14 cellular contexts compared by ENCODE assay signal in genomic region chr6:31765910-31766794, GRCh38. TPM values are rescaled to one million over a fixed set of nuclear protein-coding genes. Genes with fewer than 3 reads are reported as not detected.
DNase-seq lines count a peak whose midpoint lies in the region; ATAC-seq and TF ChIP-seq lines count a peak whose summit lies in the region.
"Had no signal": no experiment of that assay in that cellular context is flagged by ENCODE, and none has a peak within 500 bp of the region (broad histone marks: within the 10 kb centered on the region; RNA-seq: fewer than 3 reads in every experiment).

No MANE protein-coding gene starts in this region.

- H3K9ac ChIP-seq in SK-N-SH: no peak overlapping the region

- no peak for TF ChIP-seq EP300 in SK-N-SH (IDR thresholded peaks at IDR 0.05; ENCODE audit: borderline replicate concordance in 1 of 2, low read depth in 1 of 2, low read length in 1 of 2)

- H3K4me3 ChIP-seq in BJ (ENCODE audit: low read depth, low read length) (peak overlapping the region; percentile 30), SK-N-SH (ENCODE audit: low read depth in 2 of 2, low read length in 1 of 2) (peak overlapping the region in 1 of 2 experiments; percentile 29; a peak in 1 of 4 replicates), psoas muscle (peak overlapping the region; percentile 28), gastrocnemius medialis (no peak overlapping the region)

- TF ChIP-seq CTCF in BJ (IDR thresholded peaks at IDR 0.05; ENCODE audit: insufficient read depth, low read depth, low read length) (0 out of 2 replicates have a peak, but pooled peaks have one; percentile 5), SK-N-SH (IDR thresholded peaks at IDR 0.05) (no peak), psoas muscle (IDR thresholded peaks at IDR 0.05) (no peak), gastrocnemius medialis (IDR thresholded peaks at IDR 0.05 in 4 of 5, conservative IDR thresholded peaks at IDR 0.05 in 1 of 5) (no peak)

- H3K27ac ChIP-seq in SK-N-SH (ENCODE audit: low read depth in 2 of 2, low read length in 1 of 2): no peak overlapping the region
- H3K27ac ChIP-seq in psoas muscle: no peak overlapping the region
- no peak overlapping the region for H3K27ac ChIP-seq in gastrocnemius medialis
- H3K27ac ChIP-seq: foreskin keratinocyte had no signal

- no peaks in the 10 kb centered on the region for H4K20me1 ChIP-seq in SK-N-SH (ENCODE audit: insufficient read depth)

- H3K9me3 ChIP-seq in SK-N-SH: no peaks in the 10 kb centered on the region
- no peaks in the 10 kb centered on the region for H3K9me3 ChIP-seq in psoas muscle
- no peaks in the 10 kb centered on the region for H3K9me3 ChIP-seq in gastrocnemius medialis
- H3K9me3 ChIP-seq: Caco-2, neutrophil had no signal

- H3K4me1 ChIP-seq in SK-N-SH (ENCODE audit: control insufficient read depth in 1 of 2, insufficient read depth in 2 of 2, low read depth in 1 of 2, low read length in 1 of 2) (peaks cover 0 to 8% of the 10 kb centered on the region in 2 experiments; a peak in 1 of 4 replicates), psoas muscle (no peaks in the 10 kb centered on the region), gastrocnemius medialis (no peaks in the 10 kb centered on the region)
- H3K4me1 ChIP-seq: foreskin keratinocyte had no signal

- H2AFZ ChIP-seq in SK-N-SH (ENCODE audit: low read depth): peak overlapping the region; percentile 71; the same call in 1 of the 2 replicates

- H3K9me2 ChIP-seq in SK-N-SH: no peaks in the 10 kb centered on the region

- no peaks in the 10 kb centered on the region for H3K79me2 ChIP-seq in SK-N-SH (ENCODE audit: insufficient read depth)

- ATAC-seq in left ventricle myocardium superior: peak; percentile 58
- no peak for ATAC-seq in psoas muscle
- no peak for ATAC-seq in gastrocnemius medialis
- no peak for ATAC-seq in GM18858 (IDR thresholded peaks at IDR 0.05; ENCODE audit: unreplicated experiment)
- ATAC-seq: foreskin keratinocyte had no signal

- CTCF ChIA-PET in BJ (lab: Yijun Ruan, JAX): interaction anchor here (1.0 to 1.6 kb wide), 5 partner anchors 19 to 85 kb away, joined by 3 to 4 read pairs (median 4); partner anchors contain the start of genes CLIC1 and LY6G5C
- CTCF ChIA-PET in SK-N-SH (lab: Yijun Ruan, JAX): interaction anchor here (0.7 to 2.3 kb wide), 8 partner anchors 11 to 330 kb away, joined by 3 to 12 read pairs (median 4); partner anchors contain the start of genes DDAH2 and VWA7

- H3F3A ChIP-seq in SK-N-SH (replicated peaks; ENCODE audit: insufficient read depth): peaks cover 2% of the 10 kb centered on the region

- H3K4me2 ChIP-seq in SK-N-SH: no peak overlapping the region; the same call in 1 of the 2 replicates

- no peak for DNase-seq in BJ (ENCODE audit: low read depth)
- peak; percentile 90 for DNase-seq in SK-N-SH
- DNase-seq in left ventricle myocardium superior: peak; percentile 55
- DNase-seq in psoas muscle: no peak
- DNase-seq in gastrocnemius medialis: no peak
- no peak for DNase-seq in NCI-H1417 (lab: John Stamatoyannopoulos, UW)
- DNase-seq in NCI-H187 (lab: John Stamatoyannopoulos, UW): no peak
- DNase-seq: activated CD4-positive, alpha-beta T cell treated with anti-CD3 and anti-CD28 coated beads, Interleukin-2, amount 10 ng/mL, durations not matched to agents 24 days and 14 days; activated naive CD8-positive, alpha-beta T cell treated with anti-CD3 and anti-CD28 coated beads, Interleukin-2, amount 10 ng/mL, durations not matched to agents 7 days and 5 days; Caco-2; foreskin keratinocyte; NCI-H1436 had no signal

- in situ Hi-C loops in gastrocnemius medialis (cut with MboI; ENCODE audit: low sequenced_read_pairs in 4 of 4): loop anchor here in 1 of 4 donors (5.0 kb wide), 1 partner anchor 84 kb away; the partner anchor contains the start of gene LY6G5C

- H3K27me3 ChIP-seq in BJ (ENCODE audit: control insufficient read depth, insufficient read depth, low read length): no peaks in the 10 kb centered on the region
- no peaks in the 10 kb centered on the region for H3K27me3 ChIP-seq in SK-N-SH (ENCODE audit: insufficient read depth)
- H3K27me3 ChIP-seq in psoas muscle (ENCODE audit: insufficient read depth in 3 of 3, low read length in 2 of 3): no peaks in the 10 kb centered on the region
- H3K27me3 ChIP-seq in gastrocnemius medialis: no peaks in the 10 kb centered on the region
- H3K27me3 ChIP-seq: foreskin keratinocyte, neutrophil had no signal

- 64% methylated on average over 35 of the region's 42 CpGs for WGBS in SK-N-SH (ENCODE audit: low lambda C conversion rate)
- WGBS in psoas muscle, 3 donors: 56 to 57% (median 57%) methylated on average over 42 of the region's 42 CpGs

- TF ChIP-seq POLR2A in gastrocnemius medialis (IDR thresholded peaks at IDR 0.05): no peak

- no peaks in the 10 kb centered on the region for H3K36me3 ChIP-seq in BJ (ENCODE audit: control insufficient read depth, insufficient read depth, low read length)
- no peaks in the 10 kb centered on the region for H3K36me3 ChIP-seq in SK-N-SH (replicated peaks in 1 of 2; ENCODE audit: control insufficient read depth in 1 of 2, insufficient read depth in 2 of 2, low read length in 1 of 2)
- peaks cover 0 to 39% of the 10 kb centered on the region in 2 donors for H3K36me3 ChIP-seq in psoas muscle (ENCODE audit: insufficient read depth in 1 of 2, low read depth in 1 of 2)
- no peaks in the 10 kb centered on the region for H3K36me3 ChIP-seq in gastrocnemius medialis

- no peak for TF ChIP-seq RAD21 in SK-N-SH (IDR thresholded peaks at IDR 0.05; ENCODE audit: low read length)

- intact Hi-C loops in left ventricle myocardium superior (cut with micrococcal nuclease): no loop called here
- intact Hi-C loops in psoas muscle (cut with DNase I): loop anchor here in 1 of 2 donors (5.0 kb wide), 1 partner anchor 84 kb away; the partner anchor contains the start of gene LY6G5C
- intact Hi-C loops in gastrocnemius medialis (cut with DNase I; ENCODE audit: low total_unique reads): no loop called here

- POLR2A ChIA-PET in BJ (lab: Charles Lee) (no interaction called here), SK-N-SH (lab: Yijun Ruan, JAX) (interaction anchor here (0.6 to 1.2 kb wide), 5 partner anchors 24 to 49 kb away, joined by 3 to 5 read pairs (median 3); partner anchors contain the start of genes DDAH2, HSPA1A and HSPA1L)

TF ChIP-seq in SK-N-SH, 30 proteins besides CTCF, POLR2A, EP300 and RAD21:
- TF ChIP-seq RXRA (IDR thresholded peaks at IDR 0.05; ENCODE audit: borderline replicate concordance, low read depth): no peak
- no peak for TF ChIP-seq RCOR1 (IDR thresholded peaks at IDR 0.05; ENCODE audit: low read length)

RNA-seq across cellular contexts. Expression of gene SAPCD1, which starts 3.7 kb away (rescaled TPM):
- 1.2 and 1.9 TPM in 2 replicates for polyA plus RNA-seq in BJ (2011; rRNA removed)
- not detected in 2 replicates for polyA minus RNA-seq in BJ (2011; rRNA and poly(A)+ RNA removed)
- polyA plus RNA-seq in SK-N-SH (2012; rRNA removed): 5.9 and 6.3 TPM in 2 replicates
- polyA plus RNA-seq in SK-N-SH (2012; cell fraction: cytosol; rRNA removed): 1.2 and 1.3 TPM in 2 replicates
- polyA plus RNA-seq in SK-N-SH (2012; cell fraction: nucleus; rRNA removed): 44.9 and 62.9 TPM in 2 replicates
- total RNA-seq in left ventricle myocardium superior: 0.47 TPM
- under 1 TPM in 1 of 4 donors, not detected in 3; 0.59 TPM for total RNA-seq in psoas muscle
- under 1 TPM; 0.13 to 0.78 (median 0.23) TPM for polyA plus RNA-seq in psoas muscle
- not detected for total RNA-seq in gastrocnemius medialis

RNA-seq across cellular contexts. Expression of gene VWA7, which starts 11.0 kb away (rescaled TPM):
- 0.16 and 0.29 TPM in 2 replicates for polyA plus RNA-seq in BJ (2011; rRNA removed)
- polyA minus RNA-seq in BJ (2011; rRNA and poly(A)+ RNA removed): 0.21 and 0.28 TPM in 2 replicates
- 0.45 and 0.56 TPM in 2 replicates for polyA plus RNA-seq in SK-N-SH (2012; rRNA removed)
- polyA plus RNA-seq in SK-N-SH (2012; cell fraction: cytosol; rRNA removed): 0.33 and 0.71 TPM in 2 replicates
- 3.3 and 3.5 TPM in 2 replicates for polyA plus RNA-seq in SK-N-SH (2012; cell fraction: nucleus; rRNA removed)
- 12.8 TPM for total RNA-seq in left ventricle myocardium superior
- 1 to 10 TPM; 5.2 to 8.0 (median 7.5) TPM for total RNA-seq in psoas muscle
- polyA plus RNA-seq in psoas muscle: 1 to 10 TPM in 2 of 3 donors, under 1 TPM in 1; 0.76 to 3.5 (median 1.8) TPM
- total RNA-seq in gastrocnemius medialis: 1 to 10 TPM; 2.0 to 7.8 (median 4.7) TPM

RNA-seq across cellular contexts. Expression of gene MSH5, which starts 26.3 kb away (rescaled TPM):
- polyA plus RNA-seq in BJ (2011; rRNA removed) (9.2 and 10.7 TPM in 2 replicates), SK-N-SH (2012; rRNA removed) (16.0 and 19.5 TPM in 2 replicates), psoas muscle (1 to 10 TPM; 1.4 to 2.7 (median 1.7) TPM)
- polyA minus RNA-seq in BJ (2011; rRNA and poly(A)+ RNA removed): 8.7 and 11.5 TPM in 2 replicates
- 4.2 and 5.4 TPM in 2 replicates for polyA plus RNA-seq in SK-N-SH (2012; cell fraction: cytosol; rRNA removed)
- polyA plus RNA-seq in SK-N-SH (2012; cell fraction: nucleus; rRNA removed): 143 and 155 TPM in 2 replicates
- total RNA-seq in left ventricle myocardium superior (1.3 TPM), psoas muscle (1 to 10 TPM; 1.7 to 3.0 (median 1.8) TPM), gastrocnemius medialis (1 to 10 TPM in 3 of 4 donors, under 1 TPM in 1; 0.35 to 7.8 (median 1.6) TPM)

RNA-seq across cellular contexts. Expression of gene VARS1, which starts 29.4 kb away (rescaled TPM):
- 10.9 and 33.9 TPM in 2 replicates for polyA plus RNA-seq in BJ (2011; rRNA removed)
- polyA minus RNA-seq in BJ (2011; rRNA and poly(A)+ RNA removed): 41.2 and 76.9 TPM in 2 replicates
- polyA plus RNA-seq in SK-N-SH (2012; rRNA removed): 22.2 and 35.1 TPM in 2 replicates
- polyA plus RNA-seq in SK-N-SH (2012; cell fraction: cytosol; rRNA removed): 13.7 and 19.2 TPM in 2 replicates
- 98.2 and 118 TPM in 2 replicates for polyA plus RNA-seq in SK-N-SH (2012; cell fraction: nucleus; rRNA removed)
- total RNA-seq in left ventricle myocardium superior: 22.5 TPM
- 100 to 1,000 TPM in 1 of 4 donors, 10 to 100 TPM in 3; 53.2 to 108 (median 76.1) TPM for total RNA-seq in psoas muscle
- polyA plus RNA-seq in psoas muscle: 10 to 100 TPM; 43.9 to 70.4 (median 57.4) TPM
- 100 to 1,000 TPM in 1 of 4 donors, 10 to 100 TPM in 3; 39.2 to 102 (median 67.4) TPM for total RNA-seq in gastrocnemius medialis

RNA-seq across cellular contexts. Expression of gene CLIC1, which starts 29.8 kb away (rescaled TPM):
- 820 and 866 TPM in 2 replicates for polyA plus RNA-seq in BJ (2011; rRNA removed)
- 346 and 592 TPM in 2 replicates for polyA minus RNA-seq in BJ (2011; rRNA and poly(A)+ RNA removed)
- polyA plus RNA-seq in SK-N-SH (2012; rRNA removed): 520 and 569 TPM in 2 replicates
- 391 and 518 TPM in 2 replicates for polyA plus RNA-seq in SK-N-SH (2012; cell fraction: cytosol; rRNA removed)
- polyA plus RNA-seq in SK-N-SH (2012; cell fraction: nucleus; rRNA removed): 233 and 286 TPM in 2 replicates
- total RNA-seq in left ventricle myocardium superior: 77.4 TPM
- 10 to 100 TPM; 29.1 to 51.2 (median 41.9) TPM for total RNA-seq in psoas muscle
- polyA plus RNA-seq in psoas muscle: 10 to 100 TPM; 20.6 to 85.9 (median 35.1) TPM
- 10 to 100 TPM; 20.9 to 41.3 (median 26.3) TPM for total RNA-seq in gastrocnemius medialis

Comparison
In these comparisons a context has a peak if more than half of its experiments do, and no peak if none do; other contexts are left out.
1. DNase-seq: peak in SK-N-SH (single experiment) and left ventricle myocardium superior (single experiment); none in BJ (single experiment), psoas muscle (0 of 2), gastrocnemius medialis (0 of 2), NCI-H1417 (0 of 3) and NCI-H187 (0 of 2).
2. H3K4me3 ChIP-seq: peak in BJ (single experiment) and psoas muscle (single experiment); none in gastrocnemius medialis (0 of 4).